ENCODE assay signal across 1 cellular context in the genomic region with DNA sequence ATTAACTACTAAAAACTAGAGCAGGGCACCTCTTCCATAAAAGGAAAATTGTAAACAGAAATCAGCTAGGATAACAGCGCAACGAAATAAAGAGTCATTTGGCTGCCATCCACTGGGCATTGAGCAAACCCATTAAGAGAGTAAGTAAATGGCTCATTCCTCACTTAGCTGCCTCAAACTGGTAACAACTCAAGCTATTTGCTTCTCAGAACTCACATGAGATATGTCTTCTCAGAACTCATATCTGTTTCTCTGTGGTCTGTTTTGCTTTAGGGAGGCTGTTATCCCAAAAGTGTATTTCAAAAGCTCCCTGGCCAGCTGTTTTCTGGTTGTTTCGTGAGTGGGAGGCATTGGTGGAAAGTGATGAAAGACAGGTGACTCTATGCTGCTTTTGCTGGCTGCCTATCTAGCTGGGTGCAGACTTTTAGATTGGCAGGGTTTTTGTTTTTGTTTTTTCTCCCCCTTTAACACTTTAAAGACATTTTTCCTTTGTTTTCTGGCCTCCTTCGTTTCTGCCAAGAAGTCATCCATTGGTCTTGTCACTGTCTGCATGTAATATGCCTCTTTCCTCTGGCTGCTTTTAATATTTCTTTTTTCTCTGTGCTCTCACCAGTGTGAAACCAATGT.
TF ChIP-seq lines count a peak whose summit lies in the region.

No MANE protein-coding gene starts in this region.

TF ChIP-seq in WTC11, 78 proteins besides CTCF, POLR2A, EP300 and RAD21 (continued from another document):
- TF ChIP-seq, protein P1, sequence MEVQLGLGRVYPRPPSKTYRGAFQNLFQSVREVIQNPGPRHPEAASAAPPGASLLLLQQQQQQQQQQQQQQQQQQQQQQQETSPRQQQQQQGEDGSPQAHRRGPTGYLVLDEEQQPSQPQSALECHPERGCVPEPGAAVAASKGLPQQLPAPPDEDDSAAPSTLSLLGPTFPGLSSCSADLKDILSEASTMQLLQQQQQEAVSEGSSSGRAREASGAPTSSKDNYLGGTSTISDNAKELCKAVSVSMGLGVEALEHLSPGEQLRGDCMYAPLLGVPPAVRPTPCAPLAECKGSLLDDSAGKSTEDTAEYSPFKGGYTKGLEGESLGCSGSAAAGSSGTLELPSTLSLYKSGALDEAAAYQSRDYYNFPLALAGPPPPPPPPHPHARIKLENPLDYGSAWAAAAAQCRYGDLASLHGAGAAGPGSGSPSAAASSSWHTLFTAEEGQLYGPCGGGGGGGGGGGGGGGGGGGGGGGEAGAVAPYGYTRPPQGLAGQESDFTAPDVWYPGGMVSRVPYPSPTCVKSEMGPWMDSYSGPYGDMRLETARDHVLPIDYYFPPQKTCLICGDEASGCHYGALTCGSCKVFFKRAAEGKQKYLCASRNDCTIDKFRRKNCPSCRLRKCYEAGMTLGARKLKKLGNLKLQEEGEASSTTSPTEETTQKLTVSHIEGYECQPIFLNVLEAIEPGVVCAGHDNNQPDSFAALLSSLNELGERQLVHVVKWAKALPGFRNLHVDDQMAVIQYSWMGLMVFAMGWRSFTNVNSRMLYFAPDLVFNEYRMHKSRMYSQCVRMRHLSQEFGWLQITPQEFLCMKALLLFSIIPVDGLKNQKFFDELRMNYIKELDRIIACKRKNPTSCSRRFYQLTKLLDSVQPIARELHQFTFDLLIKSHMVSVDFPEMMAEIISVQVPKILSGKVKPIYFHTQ (CRISPR knock-in tag; IDR thresholded peaks at IDR 0.05): no peak
- no peak for TF ChIP-seq ESRRA (CRISPR knock-in tag; IDR thresholded peaks at IDR 0.05; ENCODE audit: borderline replicate concordance)
- TF ChIP-seq TCF7 (CRISPR knock-in tag; IDR thresholded peaks at IDR 0.05; ENCODE audit: low read depth): no peak
- no peak for TF ChIP-seq MYBL2 (CRISPR knock-in tag; IDR thresholded peaks at IDR 0.05)
- no peak for TF ChIP-seq ZNF121 (CRISPR knock-in tag; IDR thresholded peaks at IDR 0.05)
